12 cellular contexts compared by ENCODE assay signal in genomic region chr7:47347986-47348385, GRCh38.
"Had no signal": no experiment of that assay in that cellular context is flagged by ENCODE, and none has a peak within 500 bp of the region (broad histone marks: within the 10 kb centered on the region; RNA-seq: fewer than 3 reads in every experiment).

No MANE protein-coding gene starts in this region.

- H3K4me3 Mint-ChIP-seq: naive thymus-derived CD4-positive, alpha-beta T cell; stimulated activated naive CD8-positive, alpha-beta T cell treated with anti-CD3 and anti-CD28 coated beads, Interleukin-15, Interleukin-2, amounts not matched to agents 100 ng/mL and 50 ng/mL, for 24 hours; type B pancreatic cell had no signal

- H3K9me3 Mint-ChIP-seq: naive thymus-derived CD4-positive, alpha-beta T cell; stimulated activated naive CD8-positive, alpha-beta T cell treated with anti-CD3 and anti-CD28 coated beads, Interleukin-15, Interleukin-2, amounts not matched to agents 100 ng/mL and 50 ng/mL, for 24 hours; type B pancreatic cell had no signal

- H3K4me3 ChIP-seq: coronary artery, vagina had no signal

- H3K27me3 Mint-ChIP-seq: stimulated activated naive CD8-positive, alpha-beta T cell treated with anti-CD3 and anti-CD28 coated beads, Interleukin-15, Interleukin-2, amounts not matched to agents 100 ng/mL and 50 ng/mL, for 24 hours; type B pancreatic cell had no signal

- H3K27ac ChIP-seq: coronary artery, vagina had no signal

- H3K9me3 ChIP-seq: vagina had no signal

- H3K27me3 ChIP-seq: vagina had no signal

- H3K36me3 Mint-ChIP-seq: naive thymus-derived CD4-positive, alpha-beta T cell had no signal

- H3K4me1 ChIP-seq: vagina had no signal

- H3K4me1 Mint-ChIP-seq: naive thymus-derived CD4-positive, alpha-beta T cell had no signal

- ATAC-seq: left colon; naive thymus-derived CD4-positive, alpha-beta T cell had no signal

- DNase-seq: effector CD4-positive, alpha-beta T cell; foreskin melanocyte; hippocampal formation; left colon; mesendoderm; naive thymus-derived CD4-positive, alpha-beta T cell; small intestine; stimulated activated CD4-positive, alpha-beta T cell treated with anti-CD3 and anti-CD28 coated beads, Interleukin-2, amount 100 ng/mL, for 48 hours had no signal

- H3K27ac Mint-ChIP-seq: naive thymus-derived CD4-positive, alpha-beta T cell; stimulated activated naive CD8-positive, alpha-beta T cell treated with anti-CD3 and anti-CD28 coated beads, Interleukin-15, Interleukin-2, amounts not matched to agents 100 ng/mL and 50 ng/mL, for 24 hours had no signal

- H3K36me3 ChIP-seq: vagina had no signal
